In the genomic region with DNA sequence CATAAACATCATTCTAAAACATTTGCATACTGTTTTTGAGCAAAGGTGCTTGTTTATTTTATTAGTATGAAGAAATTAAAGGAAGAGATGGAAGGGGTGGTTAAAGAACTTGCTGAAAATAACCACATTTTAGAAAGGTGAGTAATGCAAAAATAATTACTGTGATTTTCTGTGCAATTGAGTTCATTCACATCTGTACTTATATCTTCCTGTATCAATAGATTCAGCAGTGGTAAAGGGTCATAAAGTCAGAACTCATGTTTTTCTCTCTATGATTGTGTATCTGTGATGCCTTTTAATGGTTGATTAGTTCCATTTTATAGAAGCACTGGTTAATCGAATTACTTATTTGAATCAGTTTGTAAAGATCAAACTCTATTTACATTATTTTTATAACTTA, we compare ENCODE assay signal across 31 cellular contexts.
"Had no signal": no experiment of that assay in that cellular context is flagged by ENCODE, and none has a peak within 500 bp of the region (broad histone marks: within the 10 kb centered on the region; RNA-seq: fewer than 3 reads in every experiment).

No MANE protein-coding gene starts in this region.

- DNase-seq: immature natural killer cell; kidney; left colon; left lung; lower lobe of right lung; mammary epithelial cell; mesenchymal stem cell; naive thymus-derived CD8-positive, alpha-beta T cell; nucleus accumbens; pancreas; posterior cingulate gyrus; retina; right cardiac atrium; stimulated activated CD4-positive, alpha-beta T cell treated with anti-CD3 and anti-CD28 coated beads, Interleukin-12 subunit alpha, Interleukin-12 subunit beta, amount 100 ng/mL, for 4 hours; stimulated activated CD4-positive, alpha-beta T cell treated with anti-CD3 and anti-CD28 coated beads, Interleukin-15, amount 100 ng/mL, for 24 hours; stimulated activated CD4-positive, alpha-beta T cell treated with anti-CD3 and anti-CD28 coated beads, Interleukin-2, amount 100 ng/mL, for 24 hours; stimulated activated CD4-positive, alpha-beta T cell treated with anti-CD3 and anti-CD28 coated beads, Interleukin-4, amount 100 ng/mL, for 1 hour; stimulated activated naive CD4-positive, alpha-beta T cell; tibial artery; trophoblast cell; upper lobe of right lung; uterus had no signal

- H3K27ac Mint-ChIP-seq: naive thymus-derived CD8-positive, alpha-beta T cell; nephron; stimulated activated naive CD8-positive, alpha-beta T cell treated with anti-CD3 and anti-CD28 coated beads, Interleukin-15, Interleukin-2, amounts not matched to agents 100 ng/mL and 50 ng/mL, for 24 hours had no signal

- H3K27me3 ChIP-seq: left lung, pancreas, suprapubic skin, tibial artery, upper lobe of right lung, uterus had no signal

- FAIRE-seq: islet of Langerhans, kidney, pancreas had no signal

- H3K4me1 ChIP-seq: lower lobe of right lung, pancreas, prostate gland, suprapubic skin, tibial artery, upper lobe of right lung, uterus had no signal

- H3K4me3 Mint-ChIP-seq: immature natural killer cell; naive thymus-derived CD8-positive, alpha-beta T cell; nephron; neural crest cell; stimulated activated naive CD8-positive, alpha-beta T cell treated with anti-CD3 and anti-CD28 coated beads, Interleukin-15, Interleukin-2, amounts not matched to agents 100 ng/mL and 50 ng/mL, for 24 hours had no signal

- H3K27ac ChIP-seq: left lung, lower lobe of right lung, pancreas, prostate gland, skin epidermis, suprapubic skin, thoracic aorta, tibial artery, upper lobe of right lung, uterus had no signal

- H3K27me3 Mint-ChIP-seq: naive thymus-derived CD8-positive, alpha-beta T cell; stimulated activated naive CD8-positive, alpha-beta T cell treated with anti-CD3 and anti-CD28 coated beads, Interleukin-15, Interleukin-2, amounts not matched to agents 100 ng/mL and 50 ng/mL, for 24 hours had no signal

- ATAC-seq: left colon; left lung; lower lobe of right lung; naive thymus-derived CD8-positive, alpha-beta T cell; pancreas; right cardiac atrium; sciatic nerve; upper lobe of right lung had no signal

- H3K9me3 Mint-ChIP-seq: immature natural killer cell; naive thymus-derived CD8-positive, alpha-beta T cell; nephron; neural crest cell; stimulated activated naive CD8-positive, alpha-beta T cell treated with anti-CD3 and anti-CD28 coated beads, Interleukin-15, Interleukin-2, amounts not matched to agents 100 ng/mL and 50 ng/mL, for 24 hours had no signal

- H3K4me1 Mint-ChIP-seq: nephron, neural crest cell had no signal
